ENCODE assay signal across 1 cellular context in genomic region chr14:98160901-98161300, GRCh38.
TF ChIP-seq lines count a peak whose summit lies in the region.

No MANE protein-coding gene starts in this region.

TF ChIP-seq in GM23338, 12 proteins besides CTCF, POLR2A, EP300 and RAD21 (continued from another document):
- TF ChIP-seq, protein P1, sequence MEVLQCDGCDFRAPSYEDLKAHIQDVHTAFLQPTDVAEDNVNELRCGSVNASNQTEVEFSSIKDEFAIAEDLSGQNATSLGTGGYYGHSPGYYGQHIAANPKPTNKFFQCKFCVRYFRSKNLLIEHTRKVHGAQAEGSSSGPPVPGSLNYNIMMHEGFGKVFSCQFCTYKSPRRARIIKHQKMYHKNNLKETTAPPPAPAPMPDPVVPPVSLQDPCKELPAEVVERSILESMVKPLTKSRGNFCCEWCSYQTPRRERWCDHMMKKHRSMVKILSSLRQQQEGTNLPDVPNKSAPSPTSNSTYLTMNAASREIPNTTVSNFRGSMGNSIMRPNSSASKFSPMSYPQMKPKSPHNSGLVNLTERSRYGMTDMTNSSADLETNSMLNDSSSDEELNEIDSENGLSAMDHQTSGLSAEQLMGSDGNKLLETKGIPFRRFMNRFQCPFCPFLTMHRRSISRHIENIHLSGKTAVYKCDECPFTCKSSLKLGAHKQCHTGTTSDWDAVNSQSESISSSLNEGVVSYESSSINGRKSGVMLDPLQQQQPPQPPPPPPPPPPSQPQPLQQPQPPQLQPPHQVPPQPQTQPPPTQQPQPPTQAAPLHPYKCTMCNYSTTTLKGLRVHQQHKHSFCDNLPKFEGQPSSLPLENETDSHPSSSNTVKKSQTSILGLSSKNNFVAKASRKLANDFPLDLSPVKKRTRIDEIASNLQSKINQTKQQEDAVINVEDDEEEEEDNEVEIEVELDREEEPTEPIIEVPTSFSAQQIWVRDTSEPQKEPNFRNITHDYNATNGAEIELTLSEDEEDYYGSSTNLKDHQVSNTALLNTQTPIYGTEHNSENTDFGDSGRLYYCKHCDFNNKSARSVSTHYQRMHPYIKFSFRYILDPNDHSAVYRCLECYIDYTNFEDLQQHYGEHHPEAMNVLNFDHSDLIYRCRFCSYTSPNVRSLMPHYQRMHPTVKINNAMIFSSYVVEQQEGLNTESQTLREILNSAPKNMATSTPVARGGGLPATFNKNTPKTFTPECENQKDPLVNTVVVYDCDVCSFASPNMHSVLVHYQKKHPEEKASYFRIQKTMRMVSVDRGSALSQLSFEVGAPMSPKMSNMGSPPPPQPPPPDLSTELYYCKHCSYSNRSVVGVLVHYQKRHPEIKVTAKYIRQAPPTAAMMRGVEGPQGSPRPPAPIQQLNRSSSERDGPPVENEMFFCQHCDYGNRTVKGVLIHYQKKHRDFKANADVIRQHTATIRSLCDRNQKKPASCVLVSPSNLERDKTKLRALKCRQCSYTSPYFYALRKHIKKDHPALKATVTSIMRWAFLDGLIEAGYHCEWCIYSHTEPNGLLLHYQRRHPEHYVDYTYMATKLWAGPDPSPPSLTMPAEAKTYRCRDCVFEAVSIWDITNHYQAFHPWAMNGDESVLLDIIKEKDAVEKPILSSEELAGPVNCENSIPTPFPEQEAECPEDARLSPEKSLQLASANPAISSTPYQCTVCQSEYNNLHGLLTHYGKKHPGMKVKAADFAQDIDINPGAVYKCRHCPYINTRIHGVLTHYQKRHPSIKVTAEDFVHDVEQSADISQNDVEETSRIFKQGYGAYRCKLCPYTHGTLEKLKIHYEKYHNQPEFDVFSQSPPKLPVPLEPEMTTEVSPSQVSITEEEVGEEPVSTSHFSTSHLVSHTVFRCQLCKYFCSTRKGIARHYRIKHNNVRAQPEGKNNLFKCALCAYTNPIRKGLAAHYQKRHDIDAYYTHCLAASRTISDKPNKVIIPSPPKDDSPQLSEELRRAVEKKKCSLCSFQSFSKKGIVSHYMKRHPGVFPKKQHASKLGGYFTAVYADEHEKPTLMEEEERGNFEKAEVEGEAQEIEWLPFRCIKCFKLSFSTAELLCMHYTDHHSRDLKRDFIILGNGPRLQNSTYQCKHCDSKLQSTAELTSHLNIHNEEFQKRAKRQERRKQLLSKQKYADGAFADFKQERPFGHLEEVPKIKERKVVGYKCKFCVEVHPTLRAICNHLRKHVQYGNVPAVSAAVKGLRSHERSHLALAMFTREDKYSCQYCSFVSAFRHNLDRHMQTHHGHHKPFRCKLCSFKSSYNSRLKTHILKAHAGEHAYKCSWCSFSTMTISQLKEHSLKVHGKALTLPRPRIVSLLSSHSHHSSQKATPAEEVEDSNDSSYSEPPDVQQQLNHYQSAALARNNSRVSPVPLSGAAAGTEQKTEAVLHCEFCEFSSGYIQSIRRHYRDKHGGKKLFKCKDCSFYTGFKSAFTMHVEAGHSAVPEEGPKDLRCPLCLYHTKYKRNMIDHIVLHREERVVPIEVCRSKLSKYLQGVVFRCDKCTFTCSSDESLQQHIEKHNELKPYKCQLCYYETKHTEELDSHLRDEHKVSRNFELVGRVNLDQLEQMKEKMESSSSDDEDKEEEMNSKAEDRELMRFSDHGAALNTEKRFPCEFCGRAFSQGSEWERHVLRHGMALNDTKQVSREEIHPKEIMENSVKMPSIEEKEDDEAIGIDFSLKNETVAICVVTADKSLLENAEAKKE (CRISPR knock-in tag; IDR thresholded peaks at IDR 0.05), result no peak
- TF ChIP-seq STAT1 (IDR thresholded peaks at IDR 0.05; ENCODE audit: unreplicated experiment) (no peak), NANOG (IDR thresholded peaks at IDR 0.05; ENCODE audit: borderline replicate concordance) (no peak), ZNF114 (CRISPR knock-in tag; IDR thresholded peaks at IDR 0.05) (no peak), POLR2AphosphoS5 (IDR thresholded peaks at IDR 0.05; ENCODE audit: low read depth) (no peak), EZH2 (IDR thresholded peaks at IDR 0.05; ENCODE audit: low read depth, unreplicated experiment) (no peak), ZNF331 (CRISPR knock-in tag; IDR thresholded peaks at IDR 0.05; ENCODE audit: low read depth) (no peak), CREB1 (CRISPR knock-in tag; IDR thresholded peaks at IDR 0.05; ENCODE audit: low read depth) (no peak), EZH2phosphoT487 (IDR thresholded peaks at IDR 0.05; ENCODE audit: unreplicated experiment) (no peak), ETS1 (IDR thresholded peaks at IDR 0.05) (no peak)
